Comparison of ENCODE assay signal across 1 cellular context in genomic region chr12:116880817-116881324, GRCh38.
TF ChIP-seq lines count a peak whose summit lies in the region.

No MANE protein-coding gene starts in this region.

TF ChIP-seq in endothelial cell of umbilical vein, 7 proteins besides CTCF, POLR2A, EP300 and RAD21 (continued from another document):
- peak; percentile 21 for TF ChIP-seq EZH2 (IDR thresholded peaks at IDR 0.05; ENCODE audit: borderline replicate concordance, low read depth, low read length, severe bottlenecking)
TF ChIP-seq in endothelial cell of umbilical vein: peak in this region for 1.
